29 cellular contexts compared by ENCODE assay signal in genomic region chr3:129021140-129021551, GRCh38. TPM values are rescaled to one million over a fixed set of nuclear protein-coding genes. Genes with fewer than 3 reads are reported as not detected.
DNase-seq lines count a peak whose midpoint lies in the region; ATAC-seq, FAIRE-seq and TF ChIP-seq lines count a peak whose summit lies in the region.
"Had no signal": no experiment of that assay in that cellular context is flagged by ENCODE, and none has a peak within 500 bp of the region (broad histone marks: within the 10 kb centered on the region; RNA-seq: fewer than 3 reads in every experiment).

No MANE protein-coding gene starts in this region.

- no peaks in the 10 kb centered on the region for H3K79me2 ChIP-seq in astrocyte (ENCODE audit: insufficient read depth, low read length)

- no peaks in the 10 kb centered on the region for H3K9me3 ChIP-seq in left ventricle myocardium inferior (replicated peaks)
- no peaks in the 10 kb centered on the region for H3K9me3 ChIP-seq in astrocyte (ENCODE audit: insufficient read depth, low read depth, low read length)
- no peaks in the 10 kb centered on the region for H3K9me3 ChIP-seq in upper lobe of right lung
- H3K9me3 ChIP-seq: heart left ventricle, psoas muscle, thoracic aorta had no signal

- H3K27ac Mint-ChIP-seq in astrocyte (ENCODE audit: unreplicated experiment) (no peak overlapping the region), memory B cell (peak overlapping the region; percentile 62)
- H3K27ac Mint-ChIP-seq: activated B cell treated with CpG ODN at 0.5 μM for 24 hours; activated CD4-positive, alpha-beta memory T cell treated with anti-CD3 and anti-CD28 coated beads, Interleukin-2, amount 10 ng/mL, durations not matched to agents 7 days and 5 days; activated naive CD4-positive, alpha-beta T cell treated with anti-CD3 and anti-CD28 coated beads, Interleukin-2, amount 50 U/mL, for 72 hours; brain; T-helper 1 cell treated with Interleukin-12 subunit alpha and Interleukin-12 subunit beta and Interleukin-4 antibody, amounts not matched to agents 30 μg/mL and 1 μg/mL, for 36 hours had no signal

- H2AFZ ChIP-seq in astrocyte (ENCODE audit: low read depth, low read length) = no peak overlapping the region

- peaks cover 19% of the 10 kb centered on the region for H3K27me3 Mint-ChIP-seq in astrocyte (ENCODE audit: low read depth, unreplicated experiment)
- no peaks in the 10 kb centered on the region for H3K27me3 Mint-ChIP-seq in memory B cell
- H3K27me3 Mint-ChIP-seq: activated B cell treated with CpG ODN at 0.5 μM for 24 hours, brain had no signal

- ATAC-seq in left cardiac atrium = no peak
- ATAC-seq in memory B cell (ENCODE audit: low read depth) = no peak
- ATAC-seq in upper lobe of right lung = no peak
- no peak for ATAC-seq in HG02588 (IDR thresholded peaks at IDR 0.05; ENCODE audit: unreplicated experiment)
- ATAC-seq: activated naive CD4-positive, alpha-beta T cell treated with anti-CD3 and anti-CD28 coated beads, Interleukin-2, amount 50 U/mL, for 72 hours; heart left ventricle; psoas muscle; stimulated activated effector memory CD8-positive, alpha-beta T cell treated with anti-CD3 and anti-CD28 coated beads, Interleukin-12 subunit alpha, Interleukin-12 subunit beta, amount 100 ng/mL, for 72 hours had no signal

- peak overlapping the region; percentile 81 for H3K27ac ChIP-seq in left ventricle myocardium inferior (replicated peaks)
- H3K27ac ChIP-seq in astrocyte (ENCODE audit: low read depth, low read length) = no peak overlapping the region
- H3K27ac ChIP-seq in upper lobe of right lung = peak overlapping the region; percentile 58
- H3K27ac ChIP-seq: HL-60, psoas muscle, thoracic aorta had no signal

- POLR2A ChIA-PET in GM10248 (lab: Yijun Ruan, JAX) = no interaction called here

- H3K4me1 ChIP-seq in left ventricle myocardium inferior (peaks cover 79% of the 10 kb centered on the region), astrocyte (ENCODE audit: insufficient read depth, low read length) (peaks cover 5% of the 10 kb centered on the region), upper lobe of right lung (peaks cover 54% of the 10 kb centered on the region)

- H3K4me3 Mint-ChIP-seq in astrocyte (ENCODE audit: unreplicated experiment) (no peak overlapping the region), memory B cell (no peak overlapping the region)
- H3K4me3 Mint-ChIP-seq: activated B cell treated with CpG ODN at 0.5 μM for 24 hours; activated CD4-positive, alpha-beta memory T cell treated with anti-CD3 and anti-CD28 coated beads, Interleukin-2, amount 10 ng/mL, durations not matched to agents 7 days and 5 days; brain; stimulated activated effector memory CD8-positive, alpha-beta T cell treated with anti-CD3 and anti-CD28 coated beads, Interleukin-12 subunit alpha, Interleukin-12 subunit beta, amount 100 ng/mL, for 72 hours; T-helper 1 cell treated with Interleukin-12 subunit alpha and Interleukin-12 subunit beta and Interleukin-4 antibody, amounts not matched to agents 30 μg/mL and 1 μg/mL, for 36 hours had no signal

- intact Hi-C loops in left ventricle myocardium inferior (cut with micrococcal nuclease) = no loop called here
- intact Hi-C loops in left cardiac atrium (cut with DNase I) = no loop called here
- intact Hi-C loops in upper lobe of right lung (cut with DNase I) = no loop called here

- H3K36me3 Mint-ChIP-seq in astrocyte (ENCODE audit: low read depth, unreplicated experiment) (peaks cover 3% of the 10 kb centered on the region), memory B cell (no peaks in the 10 kb centered on the region)
- H3K36me3 Mint-ChIP-seq: activated naive CD4-positive, alpha-beta T cell treated with anti-CD3 and anti-CD28 coated beads, Interleukin-2, amount 50 U/mL, for 72 hours; brain; stimulated activated effector memory CD8-positive, alpha-beta T cell treated with anti-CD3 and anti-CD28 coated beads, Interleukin-12 subunit alpha, Interleukin-12 subunit beta, amount 100 ng/mL, for 72 hours had no signal

- CTCF ChIA-PET in GM10248 (lab: Yijun Ruan, JAX) = interaction anchor here (1.1 to 7.6 kb wide), 4 partner anchors 13 to 225 kb away, joined by 3 to 35 read pairs (median 8); no protein-coding TSS in a partner anchor

- H3K36me3 ChIP-seq in left ventricle myocardium inferior = no peaks in the 10 kb centered on the region
- no peaks in the 10 kb centered on the region for H3K36me3 ChIP-seq in astrocyte (ENCODE audit: insufficient read depth, low read length)
- H3K36me3 ChIP-seq in upper lobe of right lung = no peaks in the 10 kb centered on the region
- H3K36me3 ChIP-seq: heart left ventricle, thoracic aorta had no signal

- H3K9ac ChIP-seq in astrocyte (ENCODE audit: low read length) = no peak overlapping the region

- H3K27me3 ChIP-seq in left ventricle myocardium inferior (ENCODE audit: low read depth) (no peaks in the 10 kb centered on the region), astrocyte (ENCODE audit: insufficient read depth, low read length) (peaks cover 11% of the 10 kb centered on the region), upper lobe of right lung (no peaks in the 10 kb centered on the region)
- H3K27me3 ChIP-seq: heart left ventricle had no signal

- peak overlapping the region; percentile 18 for H3K4me2 ChIP-seq in astrocyte (ENCODE audit: low read length)

- DNase-seq in left ventricle myocardium inferior (no peak), left cardiac atrium (no peak), astrocyte (ENCODE audit: low read depth) (peak; percentile 8), memory B cell (ENCODE audit: low spot score in 2 of 2) (no peak), upper lobe of right lung (peak; percentile 5), GM10248 (ENCODE audit: extremely low spot score) (no peak)
- DNase-seq in activated naive CD4-positive, alpha-beta T cell (lab: John Stamatoyannopoulos, UW) = no peak
- DNase-seq: ACHN; activated B cell treated with CpG ODN at 0.5 μM for 24 hours; activated CD4-positive, alpha-beta memory T cell treated with anti-CD3 and anti-CD28 coated beads, Interleukin-2, amount 10 ng/mL, durations not matched to agents 7 days and 5 days; activated T-cell treated with anti-CD3 and anti-CD28 coated beads, Interleukin-2, amount 50 U/mL, for 1 hour; CD8-positive, alpha-beta memory T cell; DMS79; erythroblast; NCI-H2081; NCI-H510A; psoas muscle; SIG-M5; stimulated activated CD4-positive, alpha-beta T cell treated with anti-CD3 and anti-CD28 coated beads, Interleukin-15, amount 100 ng/mL, for 24 hours had no signal

- no peaks in the 10 kb centered on the region for H4K20me1 ChIP-seq in astrocyte (ENCODE audit: insufficient read depth, low read length)

- peaks cover 5% of the 10 kb centered on the region for H3K9me3 Mint-ChIP-seq in astrocyte (ENCODE audit: unreplicated experiment)
- peaks cover 2% of the 10 kb centered on the region for H3K9me3 Mint-ChIP-seq in memory B cell
- H3K9me3 Mint-ChIP-seq: activated B cell treated with CpG ODN at 0.5 μM for 24 hours; activated CD4-positive, alpha-beta memory T cell treated with anti-CD3 and anti-CD28 coated beads, Interleukin-2, amount 10 ng/mL, durations not matched to agents 7 days and 5 days; brain; CD8-positive, alpha-beta memory T cell; stimulated activated effector memory CD8-positive, alpha-beta T cell treated with anti-CD3 and anti-CD28 coated beads, Interleukin-12 subunit alpha, Interleukin-12 subunit beta, amount 100 ng/mL, for 72 hours; T-helper 1 cell treated with Interleukin-12 subunit alpha and Interleukin-12 subunit beta and Interleukin-4 antibody, amounts not matched to agents 30 μg/mL and 1 μg/mL, for 36 hours had no signal

- TF ChIP-seq CTCF in left ventricle myocardium inferior (IDR thresholded peaks at IDR 0.05; ENCODE audit: borderline replicate concordance) = no peak
- TF ChIP-seq CTCF in astrocyte (IDR thresholded peaks at IDR 0.05; ENCODE audit: insufficient read depth, low read depth, low read length) = no peak
- no peak for TF ChIP-seq CTCF in upper lobe of right lung (IDR thresholded peaks at IDR 0.05)
- TF ChIP-seq CTCF in GM10248 (IDR thresholded peaks at IDR 0.05; ENCODE audit: control extremely low read depth, extremely low read depth, low read depth, missing control alignments) = no peak

- H3K4me3 ChIP-seq in left ventricle myocardium inferior = no peak overlapping the region
- no peak overlapping the region for H3K4me3 ChIP-seq in astrocyte (ENCODE audit: insufficient read depth, low read depth, low read length)
- no peak overlapping the region for H3K4me3 ChIP-seq in upper lobe of right lung
- H3K4me3 ChIP-seq: heart left ventricle, psoas muscle, thoracic aorta had no signal

- no peak for FAIRE-seq in astrocyte (lab: Jason Lieb, UNC)
- FAIRE-seq: H1 had no signal

- H3K4me1 Mint-ChIP-seq in astrocyte (ENCODE audit: low read depth, unreplicated experiment) = peaks cover 5% of the 10 kb centered on the region
- H3K4me1 Mint-ChIP-seq in memory B cell = peaks cover 22% of the 10 kb centered on the region

RNA-seq across cellular contexts. Expression of gene EFCC1, which starts 20.0 kb away (rescaled TPM):
- total RNA-seq in left ventricle myocardium inferior (1.5 TPM), left cardiac atrium (1 to 10 TPM; 1.1 to 2.3 TPM), astrocyte (not detected in 2 replicates), upper lobe of right lung (17.2 TPM)
- total RNA-seq: activated B cell treated with CpG ODN at 0.5 μM for 24 hours; activated CD4-positive, alpha-beta memory T cell treated with anti-CD3 and anti-CD28 coated beads, Interleukin-2, amount 10 ng/mL, durations not matched to agents 7 days and 5 days had no signal

RNA-seq across cellular contexts. Expression of gene CFAP92, which starts 27.3 kb away (rescaled TPM):
- total RNA-seq in left ventricle myocardium inferior (0.25 TPM), left cardiac atrium (under 1 TPM; 0.29 to 0.73 TPM), astrocyte (0.10 and 0.52 TPM in 2 replicates), upper lobe of right lung (1.9 TPM)
- total RNA-seq: activated B cell treated with CpG ODN at 0.5 μM for 24 hours had no signal

RNA-seq across cellular contexts. Expression of gene GP9, which starts 39.4 kb away (rescaled TPM):
- total RNA-seq in left ventricle myocardium inferior (not detected), left cardiac atrium (under 1 TPM in 1 of 2 donors, not detected in 1; 0.29 TPM), astrocyte (not detected in 2 replicates), upper lobe of right lung (1.2 TPM)
- total RNA-seq: activated B cell treated with CpG ODN at 0.5 μM for 24 hours; activated CD4-positive, alpha-beta memory T cell treated with anti-CD3 and anti-CD28 coated beads, Interleukin-2, amount 10 ng/mL, durations not matched to agents 7 days and 5 days; activated naive CD4-positive, alpha-beta T cell treated with anti-CD3 and anti-CD28 coated beads, Interleukin-2, amount 50 U/mL, for 72 hours; CD8-positive, alpha-beta memory T cell; dermis microvascular lymphatic vessel endothelial cell; H1; heart left ventricle; psoas muscle; thoracic aorta had no signal

Comparison
In these comparisons a context has a peak if more than half of its experiments do, and no peak if none do; other contexts are left out.
1. DNase-seq: peak in astrocyte (single experiment) and upper lobe of right lung (single experiment); none in left ventricle myocardium inferior (single experiment), left cardiac atrium (single experiment), memory B cell (0 of 2), activated naive CD4-positive, alpha-beta T cell (0 of 4) and GM10248 (single experiment).